In genomic region chr3:111676177-111677021, GRCh38 we compare ENCODE assay signal across 1 cellular context.
TF ChIP-seq lines count a peak whose summit lies in the region.

No MANE protein-coding gene starts in this region.

TF ChIP-seq in A549, 52 proteins besides CTCF, POLR2A, EP300 and RAD21 (continued from another document):
- TF ChIP-seq NR3C1 (IDR thresholded peaks at IDR 0.05) (no peak), POLR2AphosphoS2 (conservative IDR thresholded peaks at IDR 0.05; ENCODE audit: low read length) (no peak), ATOH8 (CRISPR knock-in tag; IDR thresholded peaks at IDR 0.05; ENCODE audit: low read depth) (no peak), RNF2 (IDR thresholded peaks at IDR 0.05; ENCODE audit: borderline replicate concordance, low read depth) (no peak), FOSB (CRISPR knock-in tag; IDR thresholded peaks at IDR 0.05) (no peak), ZSCAN20 (CRISPR knock-in tag; IDR thresholded peaks at IDR 0.05) (no peak), USF2 (IDR thresholded peaks at IDR 0.05) (peak; percentile 53; the same call in 1 of the 2 replicates), BHLHE40 (IDR thresholded peaks at IDR 0.05; ENCODE audit: low read depth, low read length) (no peak)
